In genomic region chr5:174733836-174734235, GRCh38 we compare ENCODE assay signal across 19 cellular contexts. TPM values are rescaled to one million over a fixed set of nuclear protein-coding genes. Genes with fewer than 3 reads are reported as not detected.
"Had no signal": no experiment of that assay in that cellular context is flagged by ENCODE, and none has a peak within 500 bp of the region (broad histone marks: within the 10 kb centered on the region; RNA-seq: fewer than 3 reads in every experiment).

No MANE protein-coding gene starts in this region.

- H3K9me3 ChIP-seq: adrenal gland, sigmoid colon, spleen had no signal

- H3K4me1 ChIP-seq: adrenal gland had no signal

- DNase-seq: activated CD4-positive, alpha-beta T cell treated with anti-CD3 and anti-CD28 coated beads, Interleukin-2, amount 50 U/mL, for 48 hours; activated gamma-delta T cell treated with Interleukin-2 at 50 U/mL for 16 hours; activated T-cell treated with anti-CD3 and anti-CD28 coated beads for 4 hours; adrenal gland; effector memory CD8-positive, alpha-beta T cell; foreskin fibroblast; hippocampal formation; left cardiac atrium; mesenchymal stem cell; natural killer cell; nucleus accumbens; posterior cingulate gyrus; sigmoid colon; spleen; stimulated activated naive CD4-positive, alpha-beta T cell; WERI-Rb-1 had no signal

- H3K4me3 ChIP-seq: adrenal gland, sigmoid colon, spleen had no signal

- H3K36me3 ChIP-seq: adrenal gland, WERI-Rb-1 had no signal

- H3K27ac ChIP-seq: adrenal gland, epithelial cell of prostate, sigmoid colon, spleen, WERI-Rb-1 had no signal

RNA-seq across cellular contexts. Expression of gene MSX2, which starts 9.5 kb away (rescaled TPM):
- total RNA-seq: activated naive CD4-positive, alpha-beta T cell treated with anti-CD3 and anti-CD28 coated beads, Interleukin-2, amount 50 U/mL, for 72 hours; activated T-helper 1 cell treated with anti-CD3 and anti-CD28 coated beads, Interleukin-12 subunit alpha, Interleukin-12 subunit beta, Interleukin-2, Interleukin-4 antibody, amounts not matched to agents 30 ng/mL and 10 ng/mL and 1 ng/mL, durations not matched to agents 14 hours and 24 hours and 36 hours had no signal
